Comparison of ENCODE assay signal across 8 cellular contexts in genomic region chr6:16770701-16771569, GRCh38. TPM values are rescaled to one million over a fixed set of nuclear protein-coding genes. Genes with fewer than 3 reads are reported as not detected.
A peak's percentile ranks its signal among the peaks of the same experiment; 100 is the strongest.
DNase-seq lines count a peak whose midpoint lies in the region; ATAC-seq and TF ChIP-seq lines count a peak whose summit lies in the region.

No MANE protein-coding gene starts in this region.

- H3K4me1 Mint-ChIP-seq in glutamatergic neuron (ENCODE audit: low read depth, unreplicated experiment), result no peaks in the 10 kb centered on the region

- intact Hi-C loops in psoas muscle (cut with DNase I) (loop anchor here (5.0 to 10.0 kb wide), 3 partner anchors 191 to 346 kb away; no protein-coding TSS in a partner anchor), aorta (cut with DNase I) (loop anchor here in 1 of 2 donors (5.0 kb wide), 1 partner anchor 259 kb away; no protein-coding TSS in a partner anchor)

- H3K36me3 ChIP-seq in SJSA1, result no peaks in the 10 kb centered on the region
- no peaks in the 10 kb centered on the region for H3K36me3 ChIP-seq in psoas muscle (ENCODE audit: insufficient read depth in 1 of 2, low read depth in 1 of 2)
- H3K36me3 ChIP-seq in aorta (ENCODE audit: control insufficient read depth in 1 of 2, insufficient read depth in 2 of 2, low read length in 1 of 2), result no peaks in the 10 kb centered on the region

- peaks cover 1% of the 10 kb centered on the region for H3K9me3 Mint-ChIP-seq in glutamatergic neuron (ENCODE audit: unreplicated experiment)

- H3K36me3 Mint-ChIP-seq in glutamatergic neuron (ENCODE audit: unreplicated experiment), result no peaks in the 10 kb centered on the region

- peak overlapping the region; percentile 98 for H3K27ac ChIP-seq in SJSA1
- H3K27ac ChIP-seq in psoas muscle, result peak overlapping the region; percentile 12
- H3K27ac ChIP-seq in aorta (ENCODE audit: low read depth in 1 of 2, low read length in 2 of 2), result peak overlapping the region in 1 of 2 donors; percentile 69

- peak; percentile 51 for DNase-seq in DMS 273 treated with DMSO at 0.1 percent for 48 hours (lab: John Stamatoyannopoulos, UW)
- peak; percentile 77 to 84 for DNase-seq in SJSA1 (ENCODE audit: low read depth in 1 of 2, low spot score in 2 of 2)
- DNase-seq in activated gamma-delta T cell treated with Interleukin-2 at 50 U/mL for 16 hours, result peak; percentile 73
- DNase-seq in glutamatergic neuron, result peak; percentile 85
- peak; percentile 72 to 90 for DNase-seq in psoas muscle
- peak; percentile 85 to 91 for DNase-seq in aorta

- H3K4me3 Mint-ChIP-seq in glutamatergic neuron (ENCODE audit: unreplicated experiment), result no peak overlapping the region

- H3K4me3 ChIP-seq in SJSA1 (no peak overlapping the region), psoas muscle (no peak overlapping the region), aorta (ENCODE audit: low read length in 2 of 2) (no peak overlapping the region)

- TF ChIP-seq EP300 in Ishikawa (IDR thresholded peaks at IDR 0.05; ENCODE audit: borderline replicate concordance), result no peak

- no peak overlapping the region for H3K27ac Mint-ChIP-seq in glutamatergic neuron (ENCODE audit: unreplicated experiment)

- peak; percentile 76 for ATAC-seq in GM21447 (IDR thresholded peaks at IDR 0.05; ENCODE audit: unreplicated experiment)
- peak; percentile 79 to 88 (median 84) for ATAC-seq in psoas muscle
- peak; percentile 84 for ATAC-seq in aorta (ENCODE audit: low FRiP score)

- peaks cover 2% of the 10 kb centered on the region for H3K27me3 Mint-ChIP-seq in glutamatergic neuron (ENCODE audit: unreplicated experiment)

- TF ChIP-seq RAD21 in Ishikawa (IDR thresholded peaks at IDR 0.05; ENCODE audit: low read depth), result peak; percentile 74

- TF ChIP-seq CTCF in glutamatergic neuron (IDR thresholded peaks at IDR 0.05; ENCODE audit: partially characterized antibody, unreplicated experiment) (peak; percentile 89), psoas muscle (IDR thresholded peaks at IDR 0.05) (peak; percentile 86)

- WGBS in psoas muscle, 3 donors, result 28 to 34% (median 34%) methylated on average over 16 of the region's 16 CpGs
- WGBS in aorta, 2 donors, result 37 to 41% methylated on average over 16 of the region's 16 CpGs

- H3K9me3 ChIP-seq in SJSA1 (replicated peaks), result no peaks in the 10 kb centered on the region
- H3K9me3 ChIP-seq in psoas muscle, result no peaks in the 10 kb centered on the region
- H3K9me3 ChIP-seq in aorta (ENCODE audit: control insufficient read depth, low read length), result no peaks in the 10 kb centered on the region

- H3K4me1 ChIP-seq in SJSA1 (replicated peaks) (peaks cover 47% of the 10 kb centered on the region), psoas muscle (peaks cover 34% of the 10 kb centered on the region), aorta (ENCODE audit: control insufficient read depth in 1 of 2, insufficient read depth in 2 of 2, low read length in 2 of 2) (peaks cover 2 to 5% of the 10 kb centered on the region in 2 donors)

- H3K27me3 ChIP-seq in SJSA1 (replicated peaks) (no peaks in the 10 kb centered on the region), psoas muscle (ENCODE audit: insufficient read depth in 3 of 3, low read length in 2 of 3) (no peaks in the 10 kb centered on the region), aorta (ENCODE audit: control insufficient read depth in 1 of 2, insufficient read depth in 2 of 2, low read length in 1 of 2) (no peaks in the 10 kb centered on the region)

TF ChIP-seq in Ishikawa, 13 proteins besides CTCF, POLR2A, EP300 and RAD21:
- TF ChIP-seq ZBTB7A (IDR thresholded peaks at IDR 0.05; ENCODE audit: low read depth) (no peak), TAF1 (IDR thresholded peaks at IDR 0.05; ENCODE audit: low read depth) (no peak), CREB1 (IDR thresholded peaks at IDR 0.05; ENCODE audit: low read depth) (no peak), TCF12 (IDR thresholded peaks at IDR 0.05; ENCODE audit: low read depth) (no peak), CEBPB (IDR thresholded peaks at IDR 0.05) (no peak), YY1 (IDR thresholded peaks at IDR 0.05; ENCODE audit: low read depth) (no peak), FOXM1 (IDR thresholded peaks at IDR 0.05; ENCODE audit: borderline replicate concordance, low read depth) (no peak), TEAD4 (IDR thresholded peaks at IDR 0.05) (no peak), NFIC (IDR thresholded peaks at IDR 0.05) (no peak), EGR1 (IDR thresholded peaks at IDR 0.05) (no peak), USF1 (IDR thresholded peaks at IDR 0.05) (peak; percentile 46)
- TF ChIP-seq, protein P1, sequence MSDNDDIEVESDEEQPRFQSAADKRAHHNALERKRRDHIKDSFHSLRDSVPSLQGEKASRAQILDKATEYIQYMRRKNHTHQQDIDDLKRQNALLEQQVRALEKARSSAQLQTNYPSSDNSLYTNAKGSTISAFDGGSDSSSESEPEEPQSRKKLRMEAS (IDR thresholded peaks at IDR 0.05), result peak; percentile 31; the same call in 1 of the 2 replicates
- TF ChIP-seq, protein P2, sequence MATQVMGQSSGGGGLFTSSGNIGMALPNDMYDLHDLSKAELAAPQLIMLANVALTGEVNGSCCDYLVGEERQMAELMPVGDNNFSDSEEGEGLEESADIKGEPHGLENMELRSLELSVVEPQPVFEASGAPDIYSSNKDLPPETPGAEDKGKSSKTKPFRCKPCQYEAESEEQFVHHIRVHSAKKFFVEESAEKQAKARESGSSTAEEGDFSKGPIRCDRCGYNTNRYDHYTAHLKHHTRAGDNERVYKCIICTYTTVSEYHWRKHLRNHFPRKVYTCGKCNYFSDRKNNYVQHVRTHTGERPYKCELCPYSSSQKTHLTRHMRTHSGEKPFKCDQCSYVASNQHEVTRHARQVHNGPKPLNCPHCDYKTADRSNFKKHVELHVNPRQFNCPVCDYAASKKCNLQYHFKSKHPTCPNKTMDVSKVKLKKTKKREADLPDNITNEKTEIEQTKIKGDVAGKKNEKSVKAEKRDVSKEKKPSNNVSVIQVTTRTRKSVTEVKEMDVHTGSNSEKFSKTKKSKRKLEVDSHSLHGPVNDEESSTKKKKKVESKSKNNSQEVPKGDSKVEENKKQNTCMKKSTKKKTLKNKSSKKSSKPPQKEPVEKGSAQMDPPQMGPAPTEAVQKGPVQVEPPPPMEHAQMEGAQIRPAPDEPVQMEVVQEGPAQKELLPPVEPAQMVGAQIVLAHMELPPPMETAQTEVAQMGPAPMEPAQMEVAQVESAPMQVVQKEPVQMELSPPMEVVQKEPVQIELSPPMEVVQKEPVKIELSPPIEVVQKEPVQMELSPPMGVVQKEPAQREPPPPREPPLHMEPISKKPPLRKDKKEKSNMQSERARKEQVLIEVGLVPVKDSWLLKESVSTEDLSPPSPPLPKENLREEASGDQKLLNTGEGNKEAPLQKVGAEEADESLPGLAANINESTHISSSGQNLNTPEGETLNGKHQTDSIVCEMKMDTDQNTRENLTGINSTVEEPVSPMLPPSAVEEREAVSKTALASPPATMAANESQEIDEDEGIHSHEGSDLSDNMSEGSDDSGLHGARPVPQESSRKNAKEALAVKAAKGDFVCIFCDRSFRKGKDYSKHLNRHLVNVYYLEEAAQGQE (IDR thresholded peaks at IDR 0.05; ENCODE audit: low read depth), result no peak

RNA-seq across cellular contexts. Expression of gene ATXN1, which starts 9.7 kb away (rescaled TPM):
- 20.8 and 24.8 TPM in 2 replicates for total RNA-seq in SJSA1 (2014; rRNA removed; shearing (Covaris generic))
- 15.5 TPM for total RNA-seq in glutamatergic neuron (ENCODE audit: unreplicated experiment)
- total RNA-seq in psoas muscle, result 10 to 100 TPM; 21.6 to 50.9 (median 38.1) TPM
- polyA plus RNA-seq in psoas muscle, result 1 to 10 TPM; 1.3 to 9.9 (median 5.1) TPM
- total RNA-seq in aorta, result 10 to 100 TPM; 77.3 to 85.5 TPM
- polyA plus RNA-seq in aorta, result 10 to 100 TPM; 11.5 to 14.2 TPM
